Comparison of ENCODE assay signal across 6 cellular contexts in the genomic region with DNA sequence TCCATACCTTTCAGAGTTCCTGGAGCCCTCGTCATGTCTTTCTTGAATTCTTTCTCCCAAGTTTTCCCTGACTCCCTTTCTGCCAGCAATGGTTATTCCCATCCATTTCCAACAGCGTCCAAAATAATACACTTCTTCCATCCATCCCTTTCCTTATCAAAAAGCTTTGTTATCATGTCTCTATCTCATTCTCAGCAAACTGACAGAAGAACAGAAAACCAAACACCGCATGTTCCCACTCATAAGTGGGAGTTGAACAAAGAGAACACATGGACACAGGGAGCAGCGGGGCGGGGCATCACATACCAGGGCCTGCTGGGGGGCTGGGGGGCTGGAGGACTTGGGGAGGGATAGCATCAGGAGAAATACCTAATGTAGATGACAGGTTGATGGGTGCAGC.
"Had no signal": no experiment of that assay in that cellular context is flagged by ENCODE, and none has a peak within 500 bp of the region (broad histone marks: within the 10 kb centered on the region; RNA-seq: fewer than 3 reads in every experiment).

No MANE protein-coding gene starts in this region.

- H3K27ac ChIP-seq: GM23248, HL-60 had no signal

- DNase-seq: GM23248, GOT3, H7, HFFc6 had no signal

- H3K36me3 Mint-ChIP-seq: IgD-negative memory B cell had no signal

- H3K4me1 Mint-ChIP-seq: IgD-negative memory B cell had no signal

- H3K4me3 Mint-ChIP-seq: HFFc6, IgD-negative memory B cell had no signal

- H3K9me3 Mint-ChIP-seq: HFFc6 had no signal

- H3K27ac Mint-ChIP-seq: HFFc6, IgD-negative memory B cell had no signal

- H3K27me3 Mint-ChIP-seq: IgD-negative memory B cell had no signal
